In genomic region chr2:70068119-70068518, GRCh38 we compare ENCODE assay signal across 11 cellular contexts. TPM values are rescaled to one million over a fixed set of nuclear protein-coding genes. Genes with fewer than 3 reads are reported as not detected.
A peak's percentile ranks its signal among the peaks of the same experiment; 100 is the strongest.
DNase-seq lines count a peak whose midpoint lies in the region; ATAC-seq, FAIRE-seq and TF ChIP-seq lines count a peak whose summit lies in the region.
"Had no signal": no experiment of that assay in that cellular context is flagged by ENCODE, and none has a peak within 500 bp of the region (broad histone marks: within the 10 kb centered on the region; RNA-seq: fewer than 3 reads in every experiment).

No MANE protein-coding gene starts in this region.

- H3K27ac ChIP-seq in gastrocnemius medialis, result peak overlapping the region; percentile 84 to 94 (median 88)

- in situ Hi-C loops in gastrocnemius medialis (cut with MboI; ENCODE audit: low sequenced_read_pairs in 4 of 4), result loop anchor here in 2 of 4 donors (5.0 to 25.0 kb wide), 2 partner anchors 156 kb away; partner anchors contain the start of gene MXD1 (in 1 of the 2)

- POLR2A ChIA-PET in Caco-2 (lab: Charles Lee), result interaction anchor here (0.8 kb wide), 1 partner anchor 17 kb away, joined by 3 read pairs; no protein-coding TSS in a partner anchor
- POLR2A ChIA-PET in activated CD4-positive, alpha-beta memory T cell treated with anti-CD3 and anti-CD28 coated beads for 36 hours (lab: Charles Lee), result interaction anchor here (0.8 to 4.3 kb wide), 13 partner anchors 13 to 154 kb away, joined by 3 to 42 read pairs (median 10); partner anchors contain the start of gene MXD1

- DNase-seq in Caco-2 (no peak), fibroblast of peridontal ligament (ENCODE audit: extremely low read depth) (peak; percentile 20), gastrocnemius medialis (no peak), NCI-H1048 (lab: John Stamatoyannopoulos, UW) (no peak), D721Med (ENCODE audit: insufficient read length, low spot score) (no peak)
- no peak for DNase-seq in activated CD4-positive, alpha-beta memory T cell treated with anti-CD3 and anti-CD28 coated beads for 36 hours
- DNase-seq: cerebellar nuclear complex, NCI-H345 had no signal

- H3K9me3 Mint-ChIP-seq in Caco-2 (ENCODE audit: unreplicated experiment), result no peaks in the 10 kb centered on the region
- no peaks in the 10 kb centered on the region for H3K9me3 Mint-ChIP-seq in activated CD4-positive, alpha-beta memory T cell treated with anti-CD3 and anti-CD28 coated beads for 36 hours

- no peaks in the 10 kb centered on the region for H3K27me3 Mint-ChIP-seq in Caco-2 (ENCODE audit: insufficient read depth, unreplicated experiment)
- no peaks in the 10 kb centered on the region for H3K27me3 Mint-ChIP-seq in activated CD4-positive, alpha-beta memory T cell treated with anti-CD3 and anti-CD28 coated beads for 36 hours

- CTCF ChIA-PET in Caco-2 (lab: Charles Lee), result interaction anchor here (0.7 to 2.0 kb wide), 2 partner anchors 15 to 17 kb away, joined by 11 read pairs; no protein-coding TSS in a partner anchor
- CTCF ChIA-PET in activated CD4-positive, alpha-beta memory T cell treated with anti-CD3 and anti-CD28 coated beads for 36 hours (lab: Charles Lee), result interaction anchor here (0.9 to 6.4 kb wide), 9 partner anchors 15 to 343 kb away, joined by 3 to 119 read pairs (median 4); partner anchors contain the start of gene MXD1

- ATAC-seq in gastrocnemius medialis (no peak), GM21717 (IDR thresholded peaks at IDR 0.05; ENCODE audit: unreplicated experiment) (no peak), HG03159 (IDR thresholded peaks at IDR 0.05; ENCODE audit: unreplicated experiment) (no peak)
- ATAC-seq: Panc1 had no signal

- H3K36me3 ChIP-seq in Caco-2 (ENCODE audit: control insufficient read depth, insufficient read depth, low read length), result peaks cover 3% of the 10 kb centered on the region; the same call in 1 of the 2 replicates
- no peaks in the 10 kb centered on the region for H3K36me3 ChIP-seq in gastrocnemius medialis

- TF ChIP-seq CTCF in Caco-2 (IDR thresholded peaks at IDR 0.05; ENCODE audit: insufficient read depth in 1 of 2, low read depth in 1 of 2, low read length in 1 of 2, severe bottlenecking in 1 of 2, unreplicated experiment in 1 of 2), result no peak
- no peak for TF ChIP-seq CTCF in gastrocnemius medialis (IDR thresholded peaks at IDR 0.05 in 4 of 5, conservative IDR thresholded peaks at IDR 0.05 in 1 of 5)
- no peak for TF ChIP-seq CTCF in D721Med (IDR thresholded peaks at IDR 0.05; ENCODE audit: insufficient read depth, missing control alignments)

- intact Hi-C loops in Caco-2 (cut with micrococcal nuclease; ENCODE audit: unreplicated experiment) (no loop called here), gastrocnemius medialis (cut with DNase I; ENCODE audit: low total_unique reads) (no loop called here)
- intact Hi-C loops in activated CD4-positive, alpha-beta memory T cell treated with anti-CD3 and anti-CD28 coated beads for 36 hours (cut with micrococcal nuclease), result loop anchor here (2.0 to 10.0 kb wide), 4 partner anchors 25 to 343 kb away; partner anchors contain the start of gene GMCL1

- H3K27me3 ChIP-seq in Caco-2 (replicated peaks; ENCODE audit: control insufficient read depth, insufficient read depth, low read length), result no peaks in the 10 kb centered on the region
- no peaks in the 10 kb centered on the region for H3K27me3 ChIP-seq in gastrocnemius medialis

- peaks cover 13% of the 10 kb centered on the region for H3K4me1 Mint-ChIP-seq in Caco-2 (ENCODE audit: low read depth, unreplicated experiment)
- H3K4me1 Mint-ChIP-seq in activated CD4-positive, alpha-beta memory T cell treated with anti-CD3 and anti-CD28 coated beads for 36 hours (ENCODE audit: low read depth), result peaks cover 43% of the 10 kb centered on the region

- H3K36me3 Mint-ChIP-seq in Caco-2 (ENCODE audit: insufficient read depth, unreplicated experiment), result peaks cover 66% of the 10 kb centered on the region
- peaks cover 23% of the 10 kb centered on the region for H3K36me3 Mint-ChIP-seq in activated CD4-positive, alpha-beta memory T cell treated with anti-CD3 and anti-CD28 coated beads for 36 hours

- H3K9me3 ChIP-seq in Caco-2 (no peaks in the 10 kb centered on the region), gastrocnemius medialis (no peaks in the 10 kb centered on the region)

- BruUV-seq in Caco-2 (replicated peaks; lab: Mats Ljungman, UMichigan), result no TSS peak

- peak overlapping the region; percentile 61 for H3K27ac Mint-ChIP-seq in Caco-2 (ENCODE audit: unreplicated experiment)
- H3K27ac Mint-ChIP-seq in activated CD4-positive, alpha-beta memory T cell treated with anti-CD3 and anti-CD28 coated beads for 36 hours, result peak overlapping the region; percentile 98

- peaks cover 14% of the 10 kb centered on the region for H3K4me1 ChIP-seq in Caco-2
- H3K4me1 ChIP-seq in gastrocnemius medialis, result peaks cover 29 to 35% of the 10 kb centered on the region in 2 donors

- no peak for FAIRE-seq in D721Med (lab: Jason Lieb, UNC)

- H3K4me3 ChIP-seq in Caco-2 (ENCODE audit: low read depth, low read length), result no peak overlapping the region
- no peak overlapping the region for H3K4me3 ChIP-seq in gastrocnemius medialis

- no peak for TF ChIP-seq POLR2A in gastrocnemius medialis (IDR thresholded peaks at IDR 0.05)

- H3K4me3 Mint-ChIP-seq in Caco-2 (ENCODE audit: unreplicated experiment), result no peak overlapping the region
- H3K4me3 Mint-ChIP-seq in activated CD4-positive, alpha-beta memory T cell treated with anti-CD3 and anti-CD28 coated beads for 36 hours, result peak overlapping the region; percentile 48

RNA-seq across cellular contexts. Expression of gene PCBP1, which starts 19.2 kb away (rescaled TPM):
- total RNA-seq in Caco-2 (2022) (308 and 319 TPM in 2 replicates), gastrocnemius medialis (100 to 1,000 TPM; 178 to 296 (median 262) TPM)
- total RNA-seq in activated CD4-positive, alpha-beta memory T cell treated with anti-CD3 and anti-CD28 coated beads for 36 hours, result 100 to 1,000 TPM; 444 to 449 TPM
